8 cellular contexts compared by ENCODE assay signal in genomic region chr22:41915035-41915782, GRCh38. TPM values are rescaled to one million over a fixed set of nuclear protein-coding genes. Genes with fewer than 3 reads are reported as not detected.
A peak's percentile ranks its signal among the peaks of the same experiment; 100 is the strongest.
DNase-seq lines count a peak whose midpoint lies in the region; ATAC-seq and TF ChIP-seq lines count a peak whose summit lies in the region.

Gene SHISA8, minus strand, starts transcription at chr22:41915074. Its CDS starts 407 bp downstream, at chr22:41914667.

- peak within 1 kb of the TSS; percentile 52 to 68 (median 60) for H3K4me3 ChIP-seq in BLaER1 treated with 17β-estradiol and CSF1 and Interleukin-3, amounts not matched to agents 10 nM and 100 nM
- H3K4me3 ChIP-seq in HL-60 (replicated peaks; ENCODE audit: insufficient read depth, low read length): peak within 1 kb of the TSS; percentile 10; the same call in 1 of the 2 replicates
- H3K4me3 ChIP-seq in esophagus muscularis mucosa: peak within 1 kb of the TSS; percentile 44 to 62 (median 49)
- no peak within 1 kb of the TSS for H3K4me3 ChIP-seq in parathyroid adenoma (ENCODE audit: low read depth, low read length)

- DNase-seq in HL-60 (ENCODE audit: low read depth in 1 of 2, low spot score in 1 of 2) (peak in 1 of 2 experiments; percentile 20), esophagus muscularis mucosa (ENCODE audit: extremely low spot score) (no peak), OCI-M1 (lab: John Stamatoyannopoulos, UW) (no peak)
- peak; percentile 74 for DNase-seq in activated CD8-positive, alpha-beta memory T cell treated with anti-CD3 and anti-CD28 coated beads, Interleukin-2, amount 50 U/mL, for 48 hours

- H3K4me2 ChIP-seq in BLaER1 treated with 17β-estradiol and CSF1 and Interleukin-3, amounts not matched to agents 10 nM and 100 nM: peak within 1 kb of the TSS; percentile 90 to 96 (median 94)
- peak within 1 kb of the TSS; percentile 38 for H3K4me2 ChIP-seq in parathyroid adenoma (ENCODE audit: low read length)

- no peaks in the 10 kb centered on the region for H3K36me3 ChIP-seq in BLaER1 treated with 17β-estradiol and CSF1 and Interleukin-3, amounts not matched to agents 10 nM and 100 nM
- H3K36me3 ChIP-seq in esophagus muscularis mucosa (no peaks in the 10 kb centered on the region), parathyroid adenoma (ENCODE audit: control insufficient read depth, insufficient read depth, low read length) (no peaks in the 10 kb centered on the region)

- peaks cover 0 to 97% (median 82%) of the 10 kb centered on the region in 11 experiments; a peak in 21 of 22 replicates for H4K20me1 ChIP-seq in BLaER1 treated with 17β-estradiol and CSF1 and Interleukin-3, amounts not matched to agents 10 nM and 100 nM

- no peak for TF ChIP-seq CTCF in HL-60 (IDR thresholded peaks at IDR 0.05; ENCODE audit: insufficient read depth, low read length)
- TF ChIP-seq CTCF in esophagus muscularis mucosa (IDR thresholded peaks at IDR 0.05): no peak
- no peak for TF ChIP-seq CTCF in parathyroid adenoma (IDR thresholded peaks at IDR 0.05)

- intact Hi-C loops in esophagus muscularis mucosa (cut with DNase I): no loop called here

- TF ChIP-seq EP300 in esophagus muscularis mucosa (IDR thresholded peaks at IDR 0.05): no peak

- no peak within 1 kb of the TSS for H2AFZ ChIP-seq in parathyroid adenoma

- H3K4me1 ChIP-seq in BLaER1 treated with 17β-estradiol and CSF1 and Interleukin-3, amounts not matched to agents 10 nM and 100 nM: peaks cover 44 to 61% (median 58%) of the 10 kb centered on the region in 10 experiments
- H3K4me1 ChIP-seq in esophagus muscularis mucosa (peaks cover 37 to 54% (median 51%) of the 10 kb centered on the region in 4 donors), parathyroid adenoma (peaks cover 2% of the 10 kb centered on the region)

- 5% methylated on average over 23 of the region's 62 CpGs for WGBS in esophagus muscularis mucosa

- ATAC-seq in HG02642 (IDR thresholded peaks at IDR 0.05; ENCODE audit: poor library complexity, unreplicated experiment): no peak
- no peak for ATAC-seq in GM18873 (IDR thresholded peaks at IDR 0.05; ENCODE audit: low FRiP score, unreplicated experiment)

- H3K79me2 ChIP-seq in parathyroid adenoma: no peaks in the 10 kb centered on the region

- peak within 1 kb of the TSS in 1 of 11 experiments; percentile 19; a peak in 2 of 22 replicates for H3K27ac ChIP-seq in BLaER1 treated with 17β-estradiol and CSF1 and Interleukin-3, amounts not matched to agents 10 nM and 100 nM
- H3K27ac ChIP-seq in HL-60 (replicated peaks) (no peak within 1 kb of the TSS), esophagus muscularis mucosa (replicated peaks in 1 of 4) (no peak within 1 kb of the TSS), parathyroid adenoma (no peak within 1 kb of the TSS)

- no peaks in the 10 kb centered on the region for H3K9me3 ChIP-seq in BLaER1 treated with 17β-estradiol and CSF1 and Interleukin-3, amounts not matched to agents 10 nM and 100 nM (replicated peaks in 1 of 11)
- H3K9me3 ChIP-seq in esophagus muscularis mucosa (no peaks in the 10 kb centered on the region), parathyroid adenoma (ENCODE audit: control insufficient read depth, low read length) (no peaks in the 10 kb centered on the region)

- peak within 1 kb of the TSS; percentile 24 to 73 (median 61); a peak in 17 of 22 replicates for H3K9ac ChIP-seq in BLaER1 treated with 17β-estradiol and CSF1 and Interleukin-3, amounts not matched to agents 10 nM and 100 nM
- H3K9ac ChIP-seq in parathyroid adenoma: no peak within 1 kb of the TSS

- peaks cover 76 to 82% (median 78%) of the 10 kb centered on the region in 11 experiments for H3K27me3 ChIP-seq in BLaER1 treated with 17β-estradiol and CSF1 and Interleukin-3, amounts not matched to agents 10 nM and 100 nM
- peaks cover 64% of the 10 kb centered on the region for H3K27me3 ChIP-seq in HL-60 (ENCODE audit: insufficient read depth, poor library complexity, severe bottlenecking)
- H3K27me3 ChIP-seq in esophagus muscularis mucosa: peaks cover 28 to 100% (median 67%) of the 10 kb centered on the region in 4 donors
- peaks cover 4% of the 10 kb centered on the region for H3K27me3 ChIP-seq in parathyroid adenoma (ENCODE audit: control insufficient read depth, insufficient read depth, low read length)

- no peak for TF ChIP-seq POLR2A in esophagus muscularis mucosa (IDR thresholded peaks at IDR 0.05; ENCODE audit: low read depth)

RNA-seq across cellular contexts. Expression of gene SHISA8, which starts in this region (rescaled TPM):
- under 1 TPM in 1 of 4 donors, not detected in 3; 0.83 TPM for total RNA-seq in esophagus muscularis mucosa
